In the genomic region with DNA sequence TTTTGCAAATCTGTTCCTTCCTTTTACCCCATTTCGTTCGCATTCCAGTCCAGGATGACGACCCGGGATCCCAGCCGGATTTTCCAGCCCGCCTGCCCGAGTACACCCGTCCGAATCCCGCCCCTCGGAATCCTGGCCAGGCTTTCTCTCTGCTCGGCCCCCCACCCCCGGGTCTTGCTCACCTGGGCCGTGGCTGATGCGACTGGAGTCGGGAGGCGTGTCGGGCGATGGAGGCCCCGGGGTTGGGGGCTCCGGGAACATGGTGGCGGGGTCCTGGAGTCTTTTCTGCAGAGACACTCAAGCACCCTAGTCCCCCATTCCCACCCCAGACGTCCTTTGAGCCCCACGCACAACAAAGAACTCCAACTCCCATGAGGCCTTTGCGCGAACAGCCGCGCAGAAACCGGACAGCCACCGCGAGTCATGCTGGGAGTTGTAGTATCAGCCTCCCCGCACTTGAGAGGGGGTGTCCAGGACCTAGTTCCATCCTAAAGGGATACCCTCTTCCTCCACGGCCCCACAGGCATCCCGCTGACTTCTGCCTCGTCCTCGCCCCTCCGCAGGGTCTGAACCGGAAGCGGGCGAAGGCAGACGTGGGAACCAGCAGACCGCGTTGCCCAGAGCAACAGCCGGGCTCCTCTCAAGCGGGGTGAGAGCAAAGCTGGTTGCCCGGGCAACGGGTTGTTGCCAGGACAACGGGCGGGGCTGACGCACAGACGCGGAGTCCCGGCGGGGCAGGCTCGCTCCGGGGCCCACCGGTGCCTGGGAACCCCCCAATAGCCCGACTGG, we compare ENCODE assay signal across 8 cellular contexts. TPM values are rescaled to one million over a fixed set of nuclear protein-coding genes. Genes with fewer than 3 reads are reported as not detected.
DNase-seq lines count a peak whose midpoint lies in the region; ATAC-seq and TF ChIP-seq lines count a peak whose summit lies in the region.

No MANE protein-coding gene starts in this region.

- H3K27ac ChIP-seq in CD4-positive, alpha-beta memory T cell (ENCODE audit: low read depth, low read length), result peak overlapping the region; percentile 46
- no peak overlapping the region for H3K27ac ChIP-seq in Panc1 (ENCODE audit: low read length)

- in situ Hi-C loops in Panc1 (cut with HindIII; ENCODE audit: low pct_unique_long_range_greater_than_20kb, low sequenced_read_pairs), result no loop called here

- CTCF ChIA-PET in CD4-positive, alpha-beta memory T cell (lab: Charles Lee; ENCODE audit: partially characterized antibody), result interaction anchor here (0.7 kb wide), 1 partner anchor 69 kb away, joined by 3 read pairs; no protein-coding TSS in a partner anchor
- CTCF ChIA-PET in Panc1 (lab: Charles Lee), result no interaction called here

- DNase-seq in CD4-positive, alpha-beta memory T cell, result peak; percentile 94 to 98 (median 95)
- DNase-seq in Panc1 (ENCODE audit: low read depth, low spot score) (peak; percentile 54), fibroblast of peridontal ligament (ENCODE audit: extremely low read depth) (peak; percentile 65), non-pigmented ciliary epithelial cell (ENCODE audit: low read depth) (peak; percentile 44), stromal cell of bone marrow (ENCODE audit: low read depth) (peak; percentile 79)
- DNase-seq in activated T-helper 1 cell treated with anti-CD3 and anti-CD28 coated beads, Interleukin-2, amount 50 U/mL, for 16 hours (ENCODE audit: low read depth in 1 of 2, low spot score in 1 of 2), result peak; percentile 85 to 86

- peaks cover 0 to 4% (median 2%) of the 10 kb centered on the region in 8 donors for H3K9me3 Mint-ChIP-seq in CD4-positive, alpha-beta memory T cell
- H3K9me3 Mint-ChIP-seq in IgD-negative memory B cell, result peaks cover 0 to 6% (median 0%) of the 10 kb centered on the region in 3 donors

- intact Hi-C loops in CD4-positive, alpha-beta memory T cell (cut with micrococcal nuclease), result loop anchor here (1.0 to 2.0 kb wide), 4 partner anchors 62 to 297 kb away; a partner anchor contains a TSS
- intact Hi-C loops in Panc1 (cut with micrococcal nuclease; ENCODE audit: unreplicated experiment), result no loop called here

- peaks cover 12 to 37% (median 23%) of the 10 kb centered on the region in 4 donors for H3K4me1 Mint-ChIP-seq in CD4-positive, alpha-beta memory T cell
- H3K4me1 Mint-ChIP-seq in IgD-negative memory B cell, result peaks cover 11 to 20% (median 11%) of the 10 kb centered on the region in 3 donors

- peak overlapping the region; percentile 66 to 88 (median 83) for H3K4me3 Mint-ChIP-seq in CD4-positive, alpha-beta memory T cell
- peak overlapping the region; percentile 79 to 94 (median 90) for H3K4me3 Mint-ChIP-seq in IgD-negative memory B cell

- no peak for TF ChIP-seq CTCF in Panc1 (IDR thresholded peaks at IDR 0.05)

- peaks cover 30% of the 10 kb centered on the region for H3K4me1 ChIP-seq in CD4-positive, alpha-beta memory T cell (ENCODE audit: insufficient read depth, low read length)
- no peaks in the 10 kb centered on the region for H3K4me1 ChIP-seq in Panc1 (ENCODE audit: control insufficient read depth, insufficient read depth, low read length)

- no peaks in the 10 kb centered on the region for H3K9me3 ChIP-seq in CD4-positive, alpha-beta memory T cell (ENCODE audit: control insufficient read depth in 1 of 2, low read length in 2 of 2)
- no peaks in the 10 kb centered on the region for H3K9me3 ChIP-seq in Panc1 (ENCODE audit: control insufficient read depth, insufficient read depth, low read depth, low read length)

- peaks cover 45 to 61% of the 10 kb centered on the region in 2 donors for H3K27me3 Mint-ChIP-seq in CD4-positive, alpha-beta memory T cell
- H3K27me3 Mint-ChIP-seq in IgD-negative memory B cell, result peaks cover 49% of the 10 kb centered on the region

- H3K36me3 ChIP-seq in CD4-positive, alpha-beta memory T cell (ENCODE audit: insufficient read depth, low read length), result no peaks in the 10 kb centered on the region
- H3K36me3 ChIP-seq in Panc1 (ENCODE audit: control insufficient read depth, insufficient read depth, low read length), result no peaks in the 10 kb centered on the region

- peak overlapping the region; percentile 42 to 63 for H3K4me3 ChIP-seq in CD4-positive, alpha-beta memory T cell (ENCODE audit: low read length in 2 of 2)
- peak overlapping the region; percentile 41 to 67 for H3K4me3 ChIP-seq in Panc1 (ENCODE audit: low read depth in 2 of 2, low read length in 2 of 2)

- peak; percentile 64 for ATAC-seq in GM21447 (IDR thresholded peaks at IDR 0.05; ENCODE audit: unreplicated experiment)
- peak; percentile 84 for ATAC-seq in Panc1

- POLR2A ChIA-PET in CD4-positive, alpha-beta memory T cell (lab: Charles Lee; ENCODE audit: partially characterized antibody), result interaction anchor here (0.7 kb wide), 1 partner anchor 34 kb away, joined by 3 read pairs; no protein-coding TSS in a partner anchor
- POLR2A ChIA-PET in Panc1 (lab: Charles Lee), result no interaction called here

- H3K27ac Mint-ChIP-seq in CD4-positive, alpha-beta memory T cell, result peak overlapping the region; percentile 87 to 99 (median 96)
- H3K27ac Mint-ChIP-seq in IgD-negative memory B cell, result peak overlapping the region; percentile 98 to 100 (median 100)

- H3K36me3 Mint-ChIP-seq in CD4-positive, alpha-beta memory T cell, result peaks cover 0 to 3% of the 10 kb centered on the region in 2 donors
- H3K36me3 Mint-ChIP-seq in IgD-negative memory B cell, result no peaks in the 10 kb centered on the region

- BruUV-seq in Panc1 (replicated peaks; lab: Mats Ljungman, UMichigan), result no TSS peak

- H3K27me3 ChIP-seq in CD4-positive, alpha-beta memory T cell (ENCODE audit: insufficient read depth, low read length), result peaks cover 50% of the 10 kb centered on the region
- no peaks in the 10 kb centered on the region for H3K27me3 ChIP-seq in Panc1 (ENCODE audit: control insufficient read depth, insufficient read depth, low read length)

RNA-seq across cellular contexts. Expression of a gene that starts 1.1 kb away (rescaled TPM):
- not detected for total RNA-seq in CD4-positive, alpha-beta memory T cell
- polyA plus RNA-seq in CD4-positive, alpha-beta memory T cell, result under 1 TPM; 0.29 to 0.59 TPM
- polyA plus RNA-seq in IgD-negative memory B cell, result 0.43 TPM
- 3.2 TPM for total RNA-seq in Panc1 (2021; ENCODE audit: unreplicated experiment)
- 9.3 TPM for polyA plus RNA-seq in Panc1 (2012; ENCODE audit: insufficient read length)

RNA-seq across cellular contexts. Expression of a gene that starts 12.6 kb away (rescaled TPM):
- total RNA-seq in CD4-positive, alpha-beta memory T cell, result not detected
- polyA plus RNA-seq in CD4-positive, alpha-beta memory T cell, result under 1 TPM in 1 of 2 donors, not detected in 1; 0.93 TPM
- polyA plus RNA-seq in IgD-negative memory B cell, result not detected
- total RNA-seq in Panc1 (2021; ENCODE audit: unreplicated experiment), result 12.4 TPM
- 14.6 TPM for polyA plus RNA-seq in Panc1 (2012; ENCODE audit: insufficient read length)

RNA-seq across cellular contexts. Expression of a gene that starts 21.4 kb away (rescaled TPM):
- total RNA-seq in CD4-positive, alpha-beta memory T cell, result not detected
- polyA plus RNA-seq in CD4-positive, alpha-beta memory T cell, result not detected
- polyA plus RNA-seq in IgD-negative memory B cell, result not detected
- 14.6 TPM for total RNA-seq in Panc1 (2021; ENCODE audit: unreplicated experiment)
- 36.9 TPM for polyA plus RNA-seq in Panc1 (2012; ENCODE audit: insufficient read length)

RNA-seq across cellular contexts. Expression of a gene that starts 30.0 kb away (rescaled TPM):
- not detected for total RNA-seq in CD4-positive, alpha-beta memory T cell
- not detected for polyA plus RNA-seq in CD4-positive, alpha-beta memory T cell
- polyA plus RNA-seq in IgD-negative memory B cell, result not detected
- 116 TPM for total RNA-seq in Panc1 (2021; ENCODE audit: unreplicated experiment)
- polyA plus RNA-seq in Panc1 (2012; ENCODE audit: insufficient read length), result 249 TPM

RNA-seq across cellular contexts. Expression of a gene that starts 30.3 kb away (rescaled TPM):
- not detected for total RNA-seq in CD4-positive, alpha-beta memory T cell
- not detected for polyA plus RNA-seq in CD4-positive, alpha-beta memory T cell
- polyA plus RNA-seq in IgD-negative memory B cell, result not detected
- 42.8 TPM for total RNA-seq in Panc1 (2021; ENCODE audit: unreplicated experiment)
- polyA plus RNA-seq in Panc1 (2012; ENCODE audit: insufficient read length), result 45.2 TPM

Comparison
In these comparisons a context has a peak if more than half of its experiments do, and no peak if none do; other contexts are left out.
1. DNase-seq: peak in every context shown above with its lines; median percentile 95 in CD4-positive, alpha-beta memory T cell; 86 in activated T-helper 1 cell treated with anti-CD3 and anti-CD28 coated beads, Interleukin-2, amount 50 U/mL, for 16 hours; 79 in stromal cell of bone marrow; 65 in fibroblast of peridontal ligament; 54 in Panc1; 44 in non-pigmented ciliary epithelial cell.
2. RNA of a gene that starts 12.6 kb away (total RNA-seq): 12.4 TPM in Panc1 (single experiment); not detected in CD4-positive, alpha-beta memory T cell; every median in the first group is over 10 times any median in the second.
3. RNA of a gene that starts 21.4 kb away (total RNA-seq): 14.6 TPM in Panc1 (single experiment); not detected in CD4-positive, alpha-beta memory T cell; every median in the first group is over 10 times any median in the second.